ENCODE assay signal across 8 cellular contexts in the genomic region with DNA sequence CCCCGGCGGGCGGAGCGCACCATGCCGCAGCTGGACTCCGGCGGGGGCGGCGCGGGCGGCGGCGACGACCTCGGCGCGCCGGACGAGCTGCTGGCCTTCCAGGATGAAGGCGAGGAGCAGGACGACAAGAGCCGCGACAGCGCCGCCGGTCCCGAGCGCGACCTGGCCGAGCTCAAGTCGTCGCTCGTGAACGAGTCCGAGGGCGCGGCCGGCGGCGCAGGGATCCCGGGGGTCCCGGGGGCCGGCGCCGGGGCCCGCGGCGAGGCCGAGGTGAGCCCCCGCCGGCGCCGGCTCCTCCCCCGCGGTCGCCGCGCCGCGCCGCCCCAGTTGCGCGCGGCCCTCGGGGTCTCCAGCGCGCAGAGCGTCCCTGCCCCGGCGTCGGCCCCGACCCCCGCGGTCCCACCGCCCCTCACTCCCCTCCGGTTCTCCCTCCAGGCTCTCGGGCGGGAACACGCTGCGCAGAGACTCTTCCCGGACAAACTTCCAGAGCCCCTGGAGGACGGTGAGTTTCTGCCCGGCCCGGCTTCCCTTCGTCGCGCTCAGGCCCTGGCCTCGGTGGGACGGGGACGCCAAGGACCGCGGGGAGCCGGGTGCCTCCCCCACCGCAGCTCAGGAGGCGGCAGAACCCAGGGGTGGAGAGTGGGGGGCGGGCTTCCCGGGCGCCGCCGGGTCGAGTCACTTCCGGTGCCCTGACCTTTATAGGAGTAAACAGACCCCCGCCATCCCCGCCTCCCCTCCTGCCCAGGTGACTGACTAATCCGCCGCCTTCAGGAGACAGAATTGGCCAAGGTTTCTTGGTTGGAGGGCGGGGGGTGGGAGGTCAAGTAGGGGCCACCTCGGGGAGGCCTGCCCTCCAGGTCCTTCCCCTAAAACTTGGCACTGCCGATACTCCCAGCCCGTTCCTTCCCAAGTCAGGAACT. TPM values are rescaled to one million over a fixed set of nuclear protein-coding genes. Genes with fewer than 3 reads are reported as not detected.
A peak's percentile ranks its signal among the peaks of the same experiment; 100 is the strongest.
DNase-seq lines count a peak whose midpoint lies in the region; ATAC-seq lines count a peak whose summit lies in the region.

No MANE protein-coding gene starts in this region.

- ATAC-seq in GM19023 (IDR thresholded peaks at IDR 0.05; ENCODE audit: unreplicated experiment) (peak; percentile 13), HG02938 (IDR thresholded peaks at IDR 0.05; ENCODE audit: unreplicated experiment) (no peak), GM18868 (IDR thresholded peaks at IDR 0.05; ENCODE audit: unreplicated experiment) (no peak)

- no peaks in the 10 kb centered on the region for H3K9me3 ChIP-seq in esophagus (ENCODE audit: control insufficient read depth in 2 of 2, insufficient read depth in 1 of 2, low read depth in 1 of 2, low read length in 1 of 2)

- 2% methylated on average over 78 to 110 of the region's 110 CpGs for WGBS in esophagus, 2 donors

- peak overlapping the region; percentile 48 to 77 for H3K4me3 ChIP-seq in esophagus (ENCODE audit: low read depth in 1 of 2, low read length in 2 of 2)

- DNase-seq in HK-2 (ENCODE audit: unreplicated experiment) = peak; percentile 25
- peak; percentile 87 for DNase-seq in activated CD8-positive, alpha-beta memory T cell treated with anti-CD3 and anti-CD28 coated beads for 24 hours
- peak; percentile 21 for DNase-seq in renal cortical epithelial cell (ENCODE audit: low read depth)
- DNase-seq in pons (ENCODE audit: low spot score) = no peak

- H3K27ac ChIP-seq in esophagus (ENCODE audit: low read depth in 2 of 2, low read length in 1 of 2) = no peak overlapping the region

- no peaks in the 10 kb centered on the region for H3K27me3 ChIP-seq in esophagus (ENCODE audit: control insufficient read depth in 1 of 2, insufficient read depth in 2 of 2, low read length in 2 of 2)

- peaks cover 4 to 8% of the 10 kb centered on the region in 2 donors for H3K4me1 ChIP-seq in esophagus (ENCODE audit: control insufficient read depth in 2 of 2, insufficient read depth in 2 of 2, low read length in 1 of 2)

- no peaks in the 10 kb centered on the region for H3K36me3 ChIP-seq in esophagus (ENCODE audit: control insufficient read depth in 2 of 2, insufficient read depth in 2 of 2, low read length in 1 of 2)

RNA-seq across cellular contexts. Expression of a gene that starts 0.7 kb away (rescaled TPM):
- polyA plus RNA-seq in esophagus = 1 to 10 TPM; 2.4 to 2.7 TPM
- 1.0 and 2.0 TPM in 2 replicates for total RNA-seq in renal cortical epithelial cell
